ENCODE assay signal across 1 cellular context in genomic region chr2:60556998-60557955, GRCh38.
A peak's percentile ranks its signal among the peaks of the same experiment; 100 is the strongest.
TF ChIP-seq lines count a peak whose summit lies in the region.

No MANE protein-coding gene starts in this region.

TF ChIP-seq in K562, 482 proteins besides CTCF, POLR2A, EP300 and RAD21 (continued from another document and continues in another):
- TF ChIP-seq ZBTB11 (CRISPR knock-in tag; IDR thresholded peaks at IDR 0.05) (no peak), THAP7 (CRISPR knock-in tag; IDR thresholded peaks at IDR 0.05) (no peak), FOXA1 (IDR thresholded peaks at IDR 0.05; ENCODE audit: borderline replicate concordance) (no peak), ZBTB12 (CRISPR knock-in tag; IDR thresholded peaks at IDR 0.05) (no peak), VEZF1 (CRISPR knock-in tag; IDR thresholded peaks at IDR 0.05) (peak; percentile 46; the same call in 1 of the 2 replicates), YBX1 (IDR thresholded peaks at IDR 0.05) (no peak), ZNF592 (IDR thresholded peaks at IDR 0.05) (no peak), ZBTB40 (IDR thresholded peaks at IDR 0.05) (no peak), ZBTB40 (CRISPR knock-in tag; IDR thresholded peaks at IDR 0.05) (no peak), CXXC5 (CRISPR knock-in tag; IDR thresholded peaks at IDR 0.05) (0 out of 2 replicates have a peak, but pooled peaks have one; percentile 39), NR1H2 (CRISPR knock-in tag; IDR thresholded peaks at IDR 0.05) (no peak), STAT6 (CRISPR knock-in tag; IDR thresholded peaks at IDR 0.05) (no peak), GMEB1 (CRISPR knock-in tag; IDR thresholded peaks at IDR 0.05) (no peak), BMI1 (IDR thresholded peaks at IDR 0.05; ENCODE audit: low read length) (peak; percentile 20; the same call in 1 of the 2 replicates), CEBPG (CRISPR knock-in tag; IDR thresholded peaks at IDR 0.05) (no peak), CEBPG (tag; conservative IDR thresholded peaks at IDR 0.05 in 1 of 2, IDR thresholded peaks at IDR 0.05 in 1 of 2) (peak in 1 of 2 experiments; percentile 59; a peak in 2 of 4 replicates), BHLHE40 (IDR thresholded peaks at IDR 0.05; ENCODE audit: low read length) (no peak), NFE2L1 (tag; IDR thresholded peaks at IDR 0.05; ENCODE audit: borderline replicate concordance, low read depth) (no peak), THAP12 (CRISPR knock-in tag; IDR thresholded peaks at IDR 0.05) (no peak), ZNF445 (CRISPR knock-in tag; IDR thresholded peaks at IDR 0.05; ENCODE audit: low read depth) (no peak), MTA2 (IDR thresholded peaks at IDR 0.05; ENCODE audit: low read depth) (no peak), ESRRB (CRISPR knock-in tag; IDR thresholded peaks at IDR 0.05; ENCODE audit: borderline replicate concordance) (no peak)
